Comparison of ENCODE assay signal across 10 cellular contexts in the genomic region with DNA sequence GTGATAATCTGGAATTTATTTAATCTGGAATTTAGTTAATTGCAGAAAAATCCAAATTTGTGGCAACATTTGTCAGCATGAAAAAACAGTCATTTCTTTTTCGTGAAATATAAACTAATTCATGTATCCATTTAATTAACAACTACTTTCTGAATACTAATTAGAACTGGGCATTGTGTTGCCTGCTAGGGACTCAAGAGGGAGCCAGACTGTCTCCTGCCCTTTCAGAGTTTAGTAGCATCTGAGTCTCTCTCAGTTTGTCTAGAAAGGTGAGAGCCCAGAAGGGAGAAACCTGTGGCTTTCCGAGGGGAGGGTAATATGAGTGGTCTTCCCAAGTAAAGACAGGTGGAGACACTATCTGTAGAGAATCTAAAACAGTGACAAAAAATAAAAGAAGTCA.
DNase-seq lines count a peak whose midpoint lies in the region; ATAC-seq and TF ChIP-seq lines count a peak whose summit lies in the region.
"Had no signal": no experiment of that assay in that cellular context is flagged by ENCODE, and none has a peak within 500 bp of the region (broad histone marks: within the 10 kb centered on the region; RNA-seq: fewer than 3 reads in every experiment).

No MANE protein-coding gene starts in this region.

- H3K36me3 Mint-ChIP-seq in osteocyte (ENCODE audit: unreplicated experiment): peaks cover 13% of the 10 kb centered on the region
- H3K36me3 Mint-ChIP-seq in activated CD4-positive, alpha-beta memory T cell treated with anti-CD3 and anti-CD28 coated beads, Interleukin-2, amount 10 ng/mL, durations not matched to agents 7 days and 5 days (ENCODE audit: low read depth): no peaks in the 10 kb centered on the region
- H3K36me3 Mint-ChIP-seq: brain; CD4-positive, CD25-positive, alpha-beta regulatory T cell had no signal

- CTCF ChIA-PET in activated CD4-positive, alpha-beta memory T cell treated with anti-CD3 and anti-CD28 coated beads, Interleukin-2, amount 10 ng/mL, durations not matched to agents 7 days and 5 days (lab: Charles Lee): no interaction called here

- DNase-seq in NCI-H524 (lab: John Stamatoyannopoulos, UW): peak; percentile 13 to 58
- no peak for DNase-seq in NCI-H524 treated with DMSO at 0.1 percent for 48 hours (lab: John Stamatoyannopoulos, UW)
- peak; percentile 62 for DNase-seq in OCI-M1 (lab: John Stamatoyannopoulos, UW)
- no peak for DNase-seq in osteocyte (ENCODE audit: extremely low spot score, unreplicated experiment)
- DNase-seq in activated CD4-positive, alpha-beta memory T cell treated with anti-CD3 and anti-CD28 coated beads, Interleukin-2, amount 10 ng/mL, durations not matched to agents 7 days and 5 days: no peak
- no peak for DNase-seq in medulla oblongata (ENCODE audit: extremely low spot score)
- DNase-seq in stimulated activated CD8-positive, alpha-beta memory T cell treated with anti-CD3 and anti-CD28 coated beads, Interleukin-4, amount 100 ng/mL, for 48 hours: no peak

- H3K4me3 Mint-ChIP-seq in osteocyte (ENCODE audit: unreplicated experiment): no peak overlapping the region
- no peak overlapping the region for H3K4me3 Mint-ChIP-seq in activated CD4-positive, alpha-beta memory T cell treated with anti-CD3 and anti-CD28 coated beads, Interleukin-2, amount 10 ng/mL, durations not matched to agents 7 days and 5 days
- H3K4me3 Mint-ChIP-seq: brain; CD4-positive, CD25-positive, alpha-beta regulatory T cell had no signal

- H3K27ac Mint-ChIP-seq in osteocyte (ENCODE audit: unreplicated experiment): no peak overlapping the region
- H3K27ac Mint-ChIP-seq in activated CD4-positive, alpha-beta memory T cell treated with anti-CD3 and anti-CD28 coated beads, Interleukin-2, amount 10 ng/mL, durations not matched to agents 7 days and 5 days: no peak overlapping the region
- H3K27ac Mint-ChIP-seq: brain; CD4-positive, CD25-positive, alpha-beta regulatory T cell had no signal

- peak; percentile 20 for TF ChIP-seq CTCF in osteocyte (IDR thresholded peaks at IDR 0.05)

- H3K9me3 Mint-ChIP-seq in osteocyte (ENCODE audit: unreplicated experiment): peaks cover 20% of the 10 kb centered on the region
- no peaks in the 10 kb centered on the region for H3K9me3 Mint-ChIP-seq in activated CD4-positive, alpha-beta memory T cell treated with anti-CD3 and anti-CD28 coated beads, Interleukin-2, amount 10 ng/mL, durations not matched to agents 7 days and 5 days

- H3K4me1 Mint-ChIP-seq in osteocyte (ENCODE audit: unreplicated experiment): peaks cover 25% of the 10 kb centered on the region
- H3K4me1 Mint-ChIP-seq in activated CD4-positive, alpha-beta memory T cell treated with anti-CD3 and anti-CD28 coated beads, Interleukin-2, amount 10 ng/mL, durations not matched to agents 7 days and 5 days: no peaks in the 10 kb centered on the region
- H3K4me1 Mint-ChIP-seq: CD4-positive, CD25-positive, alpha-beta regulatory T cell had no signal

- POLR2A ChIA-PET in activated CD4-positive, alpha-beta memory T cell treated with anti-CD3 and anti-CD28 coated beads, Interleukin-2, amount 10 ng/mL, durations not matched to agents 7 days and 5 days (lab: Charles Lee): no interaction called here

- peak; percentile 73 for ATAC-seq in HG02588 (IDR thresholded peaks at IDR 0.05; ENCODE audit: unreplicated experiment)

- H3K27me3 Mint-ChIP-seq in osteocyte (ENCODE audit: unreplicated experiment): no peaks in the 10 kb centered on the region
- no peaks in the 10 kb centered on the region for H3K27me3 Mint-ChIP-seq in activated CD4-positive, alpha-beta memory T cell treated with anti-CD3 and anti-CD28 coated beads, Interleukin-2, amount 10 ng/mL, durations not matched to agents 7 days and 5 days
- H3K27me3 Mint-ChIP-seq: CD4-positive, CD25-positive, alpha-beta regulatory T cell had no signal

Comparison
In these comparisons a context has a peak if more than half of its experiments do, and no peak if none do; other contexts are left out.
1. DNase-seq: peak in NCI-H524 (2 of 2) and OCI-M1 (single experiment); none in NCI-H524 treated with DMSO at 0.1 percent for 48 hours (single experiment), osteocyte (single experiment), activated CD4-positive, alpha-beta memory T cell treated with anti-CD3 and anti-CD28 coated beads, Interleukin-2, amount 10 ng/mL, durations not matched to agents 7 days and 5 days (single experiment), medulla oblongata (single experiment) and stimulated activated CD8-positive, alpha-beta memory T cell treated with anti-CD3 and anti-CD28 coated beads, Interleukin-4, amount 100 ng/mL, for 48 hours (single experiment).